ENCODE assay signal across 12 cellular contexts in the genomic region with DNA sequence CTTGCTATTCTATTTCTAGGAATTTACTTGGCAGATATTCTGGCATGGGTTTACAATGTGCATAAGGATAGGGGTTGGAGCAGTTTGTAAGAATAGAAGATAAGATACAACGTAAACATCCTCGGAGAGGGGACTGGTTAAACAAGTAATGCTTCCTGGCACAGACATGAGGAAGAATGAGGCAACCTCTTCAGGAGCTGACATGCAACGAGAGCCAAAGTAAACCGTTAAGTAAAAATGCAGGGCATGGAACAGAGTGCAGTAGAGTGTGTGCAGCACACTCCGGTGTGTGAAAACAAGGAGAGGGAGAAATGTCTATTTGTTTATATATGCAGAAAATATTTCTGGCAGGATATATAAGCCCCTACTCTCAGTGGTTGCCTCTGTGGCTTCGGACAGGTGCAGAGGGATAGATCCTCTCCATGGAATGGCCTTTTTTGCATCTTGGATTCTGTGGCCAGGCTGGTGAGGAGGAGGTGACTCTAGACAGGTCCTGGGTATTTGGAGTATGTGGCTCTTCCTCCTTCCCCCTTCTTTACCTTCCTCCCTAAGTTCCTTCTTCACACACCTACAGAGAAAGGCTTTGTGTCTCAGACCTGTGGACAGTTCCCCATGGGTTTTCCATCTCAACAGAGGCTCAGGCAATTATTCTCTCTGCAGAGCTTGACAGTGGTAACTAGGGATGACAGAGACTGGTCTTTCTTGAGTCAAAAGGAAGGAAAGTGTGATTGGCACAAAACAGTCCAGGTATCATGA. TPM values are rescaled to one million over a fixed set of nuclear protein-coding genes. Genes with fewer than 3 reads are reported as not detected.
DNase-seq lines count a peak whose midpoint lies in the region; ATAC-seq and TF ChIP-seq lines count a peak whose summit lies in the region.
"Had no signal": no experiment of that assay in that cellular context is flagged by ENCODE, and none has a peak within 500 bp of the region (broad histone marks: within the 10 kb centered on the region; RNA-seq: fewer than 3 reads in every experiment).

No MANE protein-coding gene starts in this region.

- H3K9me2 ChIP-seq in GM23248 (ENCODE audit: insufficient read depth): no peaks in the 10 kb centered on the region

- H3K9me3 Mint-ChIP-seq in T-cell: no peaks in the 10 kb centered on the region

- TF ChIP-seq CTCF in osteoblast (IDR thresholded peaks at IDR 0.05; ENCODE audit: extremely low read depth, low read depth, low read length): no peak

- no peaks in the 10 kb centered on the region for H3F3A ChIP-seq in GM23248 (ENCODE audit: insufficient read depth)

- H3K27me3 Mint-ChIP-seq in T-cell: no peaks in the 10 kb centered on the region

- POLR2A ChIA-PET in T-cell (lab: Charles Lee): interaction anchor here in 1 of 2 donors (0.7 kb wide), 1 partner anchor 549 kb away, joined by 3 read pairs; no protein-coding TSS in a partner anchor

- no peaks in the 10 kb centered on the region for H3K27me3 ChIP-seq in GM23248 (replicated peaks; ENCODE audit: insufficient read depth)
- no peaks in the 10 kb centered on the region for H3K27me3 ChIP-seq in osteoblast (ENCODE audit: insufficient read depth, low read length)

- H3K36me3 Mint-ChIP-seq in T-cell: no peaks in the 10 kb centered on the region

- ATAC-seq in T-cell (replicated peaks in 1 of 4) (no peak), HG03442 (IDR thresholded peaks at IDR 0.05; ENCODE audit: unreplicated experiment) (no peak)

- no peaks in the 10 kb centered on the region for H3K79me2 ChIP-seq in GM23248 (ENCODE audit: insufficient read depth)
- no peaks in the 10 kb centered on the region for H3K79me2 ChIP-seq in osteoblast (ENCODE audit: insufficient read depth, low read length)

- H3K9me3 ChIP-seq in GM23248 (ENCODE audit: low read depth) (no peaks in the 10 kb centered on the region), osteoblast (ENCODE audit: low read depth, low read length) (no peaks in the 10 kb centered on the region)

- WGBS in GM23248 (ENCODE audit: low coverage in 1 of 2, low lambda C conversion rate in 2 of 2, missing lambda C conversion rate in 2 of 2), 2 experiments: 67 to 69% methylated on average over 6 of the region's 6 CpGs

- no peak overlapping the region for H3K4me3 Mint-ChIP-seq in T-cell

- peak; percentile 29 for DNase-seq in GM23248
- DNase-seq in T-cell: no peak
- DNase-seq in fibroblast of peridontal ligament (ENCODE audit: extremely low read depth): peak; percentile 52
- peak; percentile 91 for DNase-seq in osteoblast (ENCODE audit: insufficient read length, low spot score, missing footprints)
- no peak for DNase-seq in NCI-H524 treated with DMSO at 0.1 percent for 48 hours (lab: John Stamatoyannopoulos, UW)
- DNase-seq in HK-2 (ENCODE audit: unreplicated experiment): no peak
- no peak for DNase-seq in foreskin melanocyte
- DNase-seq: activated effector memory CD4-positive, alpha-beta T cell treated with anti-CD3 and anti-CD28 coated beads, Interleukin-2, amount 50 U/mL, for 16 hours; MV-4-11; WERI-Rb-1 had no signal

- CTCF ChIA-PET in T-cell (lab: Charles Lee): interaction anchor here in 1 of 2 donors (0.6 kb wide), 1 partner anchor 13 kb away, joined by 4 read pairs; no protein-coding TSS in a partner anchor

- H3K4me1 Mint-ChIP-seq in T-cell: peaks cover 27 to 35% (median 32%) of the 10 kb centered on the region in 3 donors

- no peak overlapping the region for H3K9ac ChIP-seq in GM23248

- H3K4me1 ChIP-seq in GM23248 (ENCODE audit: insufficient read depth) (peaks cover 3% of the 10 kb centered on the region; the same call in 1 of the 2 replicates), osteoblast (ENCODE audit: insufficient read depth, low read length) (peaks cover 24% of the 10 kb centered on the region)

- H3K36me3 ChIP-seq in GM23248 (ENCODE audit: low read depth) (no peaks in the 10 kb centered on the region), osteoblast (ENCODE audit: insufficient read depth, low read length) (no peaks in the 10 kb centered on the region)
- H3K36me3 ChIP-seq: WERI-Rb-1 had no signal

- H3K4me3 ChIP-seq in GM23248 (no peak overlapping the region), osteoblast (ENCODE audit: insufficient read depth, low read length) (no peak overlapping the region)

- H2AFZ ChIP-seq in GM23248: no peak overlapping the region
- H2AFZ ChIP-seq in osteoblast (ENCODE audit: low read length): no peak overlapping the region

- no peak overlapping the region for H3K4me2 ChIP-seq in GM23248 (ENCODE audit: unreplicated experiment)
- H3K4me2 ChIP-seq in osteoblast (ENCODE audit: insufficient read depth, low read length): peak overlapping the region; percentile 21

- no peak overlapping the region for H3K27ac ChIP-seq in GM23248
- no peak overlapping the region for H3K27ac ChIP-seq in osteoblast (ENCODE audit: low read depth, low read length)
- H3K27ac ChIP-seq: WERI-Rb-1 had no signal

- no peaks in the 10 kb centered on the region for H4K20me1 ChIP-seq in GM23248 (ENCODE audit: insufficient read depth)
- peaks cover 8% of the 10 kb centered on the region for H4K20me1 ChIP-seq in osteoblast (ENCODE audit: insufficient read depth, low read length)

- in situ Hi-C loops in GM23248 (cut with MboI): no loop called here

- peak overlapping the region; percentile 7 to 57 for H3K27ac Mint-ChIP-seq in T-cell

RNA-seq across cellular contexts. Expression of a gene that starts 2.5 kb away (rescaled TPM):
- total RNA-seq in GM23248 (2014; rRNA removed; shearing (Covaris generic)): 3.5 and 5.8 TPM in 2 replicates
- 5.0 and 6.8 TPM in 2 replicates for polyA plus RNA-seq in GM23248 (2016; fragmentation: Nextera tagmentation; extraction: Ambion mirVana)
- total RNA-seq in T-cell (1 to 10 TPM in 1 of 5 donors, under 1 TPM in 4; 0.18 to 1.8 (median 0.47) TPM), osteoblast (7.6 and 8.5 TPM in 2 replicates)

RNA-seq across cellular contexts. Expression of a gene that starts 6.0 kb away (rescaled TPM):
- total RNA-seq in GM23248 (2014; rRNA removed; shearing (Covaris generic)): not detected in 2 replicates
- polyA plus RNA-seq in GM23248 (2016; fragmentation: Nextera tagmentation; extraction: Ambion mirVana): not detected in 2 replicates
- total RNA-seq in T-cell: under 1 TPM in 1 of 5 donors, not detected in 4; 0.83 TPM
- total RNA-seq in osteoblast: under 0.01 TPM in 1 of 2 replicates, not detected in the other
- total RNA-seq: G401 had no signal

RNA-seq across cellular contexts. Expression of a gene that starts 32.5 kb away (rescaled TPM):
- 30.0 and 30.6 TPM in 2 replicates for total RNA-seq in GM23248 (2014; rRNA removed; shearing (Covaris generic))
- 3.3 and 4.7 TPM in 2 replicates for polyA plus RNA-seq in GM23248 (2016; fragmentation: Nextera tagmentation; extraction: Ambion mirVana)
- total RNA-seq in T-cell: 100 to 1,000 TPM in 1 of 5 donors, 10 to 100 TPM in 4; 74.6 to 103 (median 85.5) TPM
- total RNA-seq in osteoblast: 28.6 and 29.8 TPM in 2 replicates

Comparison
In these comparisons a context has a peak if more than half of its experiments do, and no peak if none do; other contexts are left out.
1. DNase-seq: peak in GM23248 (single experiment), fibroblast of peridontal ligament (single experiment) and osteoblast (single experiment); none in T-cell (0 of 34), NCI-H524 treated with DMSO at 0.1 percent for 48 hours (single experiment), HK-2 (single experiment) and foreskin melanocyte (single experiment).